ENCODE assay signal across 11 cellular contexts in the genomic region with DNA sequence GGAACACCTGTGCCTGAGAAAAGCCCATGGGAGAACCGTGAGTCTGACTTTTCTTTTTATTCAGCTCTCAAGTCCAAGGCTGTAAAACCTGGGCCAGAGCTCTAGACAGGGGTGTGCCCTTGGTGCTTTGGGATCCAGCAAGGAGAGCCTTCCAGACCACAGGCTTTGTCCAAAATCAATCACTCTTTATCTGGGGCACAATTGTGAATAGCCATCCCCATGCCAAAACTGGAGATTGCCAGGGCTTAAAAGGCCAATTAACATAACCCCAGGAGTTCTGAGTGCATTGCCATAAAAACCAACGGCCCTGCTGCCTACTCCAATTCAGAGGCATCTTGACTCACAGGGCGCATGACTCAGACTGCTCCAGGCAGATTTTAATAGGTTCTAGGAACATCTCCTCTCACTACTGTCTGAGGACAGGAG.
DNase-seq lines count a peak whose midpoint lies in the region; ATAC-seq, FAIRE-seq and TF ChIP-seq lines count a peak whose summit lies in the region.
"Had no signal": no experiment of that assay in that cellular context is flagged by ENCODE, and none has a peak within 500 bp of the region (broad histone marks: within the 10 kb centered on the region; RNA-seq: fewer than 3 reads in every experiment).

No MANE protein-coding gene starts in this region.

- intact Hi-C loops in left ventricle myocardium superior (cut with micrococcal nuclease) (no loop called here), left ventricle myocardium inferior (cut with micrococcal nuclease) (no loop called here)
- intact Hi-C loops in CD8-positive, alpha-beta T cell (cut with DNase I, micrococcal nuclease): no loop called here

- H3K27me3 Mint-ChIP-seq in CD8-positive, alpha-beta T cell (ENCODE audit: low read depth): peaks cover 8% of the 10 kb centered on the region

- no peaks in the 10 kb centered on the region for H3K4me1 Mint-ChIP-seq in CD8-positive, alpha-beta T cell (ENCODE audit: low read depth)

- no peak overlapping the region for H3K27ac ChIP-seq in left ventricle myocardium inferior (replicated peaks)
- no peak overlapping the region for H3K27ac ChIP-seq in CD8-positive, alpha-beta T cell (ENCODE audit: low read depth, low read length)
- H3K27ac ChIP-seq: BLaER1 had no signal

- no peaks in the 10 kb centered on the region for H3K4me1 ChIP-seq in left ventricle myocardium inferior
- H3K4me1 ChIP-seq in CD8-positive, alpha-beta T cell (ENCODE audit: insufficient read depth, low read length): no peaks in the 10 kb centered on the region
- H3K4me1 ChIP-seq: BLaER1 had no signal

- H3K9me3 Mint-ChIP-seq in CD8-positive, alpha-beta T cell: no peaks in the 10 kb centered on the region

- CTCF ChIA-PET in CD8-positive, alpha-beta T cell (lab: Charles Lee): no interaction called here

- H3K9me3 ChIP-seq in left ventricle myocardium inferior (replicated peaks): no peaks in the 10 kb centered on the region
- no peaks in the 10 kb centered on the region for H3K9me3 ChIP-seq in CD8-positive, alpha-beta T cell (ENCODE audit: low read length)
- H3K9me3 ChIP-seq: BLaER1 had no signal

- DNase-seq in left ventricle myocardium superior (no peak), left ventricle myocardium inferior (no peak), RCC 7860 (ENCODE audit: low spot score) (peak; percentile 45), fibroblast of villous mesenchyme (ENCODE audit: low read depth) (peak; percentile 28), urothelium cell line (ENCODE audit: low spot score) (peak; percentile 78), NCI-H187 treated with DMSO at 0.1 percent for 48 hours (lab: John Stamatoyannopoulos, UW) (no peak)
- DNase-seq in CD8-positive, alpha-beta T cell: no peak
- no peak for DNase-seq in stimulated activated CD4-positive, alpha-beta T cell treated with anti-CD3 and anti-CD28 coated beads, Interleukin-1b, Interleukin-23, amount 100 ng/mL, for 48 hours
- DNase-seq: left cardiac atrium; stimulated activated CD4-positive, alpha-beta T cell treated with anti-CD3 and anti-CD28 coated beads, Interleukin-4, amount 100 ng/mL, for 1 hour had no signal

- peaks cover 7% of the 10 kb centered on the region for H3K27me3 ChIP-seq in left ventricle myocardium inferior (ENCODE audit: low read depth)
- H3K27me3 ChIP-seq in CD8-positive, alpha-beta T cell (ENCODE audit: insufficient read depth, low read length): no peaks in the 10 kb centered on the region
- H3K27me3 ChIP-seq: BLaER1 had no signal

- POLR2A ChIA-PET in CD8-positive, alpha-beta T cell (lab: Charles Lee): no interaction called here

- no peak overlapping the region for H3K4me3 Mint-ChIP-seq in CD8-positive, alpha-beta T cell

- H3K36me3 ChIP-seq in left ventricle myocardium inferior: no peaks in the 10 kb centered on the region
- H3K36me3 ChIP-seq in CD8-positive, alpha-beta T cell (ENCODE audit: insufficient read depth, low read length): no peaks in the 10 kb centered on the region
- H3K36me3 ChIP-seq: BLaER1 had no signal

- TF ChIP-seq CTCF in left ventricle myocardium inferior (IDR thresholded peaks at IDR 0.05; ENCODE audit: borderline replicate concordance) (no peak), fibroblast of villous mesenchyme (IDR thresholded peaks at IDR 0.05; ENCODE audit: insufficient read depth, low read depth, low read length) (no peak)
- no peak for TF ChIP-seq CTCF in CD8-positive, alpha-beta T cell (IDR thresholded peaks at IDR 0.05)

- H3K36me3 Mint-ChIP-seq in CD8-positive, alpha-beta T cell: no peaks in the 10 kb centered on the region

- H3K27ac Mint-ChIP-seq in CD8-positive, alpha-beta T cell: no peak overlapping the region

- H3K4me3 ChIP-seq in left ventricle myocardium inferior (no peak overlapping the region), fibroblast of villous mesenchyme (ENCODE audit: low read depth, low read length) (no peak overlapping the region)
- H3K4me3 ChIP-seq in CD8-positive, alpha-beta T cell (ENCODE audit: low read depth, low read length): no peak overlapping the region
- H3K4me3 ChIP-seq: BLaER1 had no signal

- FAIRE-seq in RCC 7860 (lab: Jason Lieb, UNC): no peak
- FAIRE-seq in urothelium cell line (lab: Jason Lieb, UNC): no peak

- ATAC-seq in left ventricle myocardium superior: peak; percentile 52
- no peak for ATAC-seq in CD8-positive, alpha-beta T cell

Comparison
In these comparisons a context has a peak if more than half of its experiments do, and no peak if none do; other contexts are left out.
1. DNase-seq: peak in RCC 7860 (single experiment), fibroblast of villous mesenchyme (single experiment) and urothelium cell line (single experiment); none in left ventricle myocardium superior (single experiment), left ventricle myocardium inferior (single experiment), CD8-positive, alpha-beta T cell (0 of 7), stimulated activated CD4-positive, alpha-beta T cell treated with anti-CD3 and anti-CD28 coated beads, Interleukin-1b, Interleukin-23, amount 100 ng/mL, for 48 hours (single experiment) and NCI-H187 treated with DMSO at 0.1 percent for 48 hours (single experiment).